In genomic region chr6:16269442-16270070, GRCh38 we compare ENCODE assay signal across 1 cellular context. TPM values are rescaled to one million over a fixed set of nuclear protein-coding genes. Genes with fewer than 3 reads are reported as not detected.
"Had no signal": no experiment of that assay in that cellular context is flagged by ENCODE, and none has a peak within 500 bp of the region (broad histone marks: within the 10 kb centered on the region; RNA-seq: fewer than 3 reads in every experiment).

No MANE protein-coding gene starts in this region.

RNA-seq across cellular contexts. Expression of gene GMPR, which starts 31.2 kb away (rescaled TPM):
- polyA plus RNA-seq: neural cell had no signal
